Comparison of ENCODE assay signal across 1 cellular context in genomic region chr4:118740869-118741268, GRCh38.
TF ChIP-seq lines count a peak whose summit lies in the region.

No MANE protein-coding gene starts in this region.

TF ChIP-seq in liver, 16 proteins besides CTCF, POLR2A, EP300 and RAD21:
- TF ChIP-seq, protein P1, sequence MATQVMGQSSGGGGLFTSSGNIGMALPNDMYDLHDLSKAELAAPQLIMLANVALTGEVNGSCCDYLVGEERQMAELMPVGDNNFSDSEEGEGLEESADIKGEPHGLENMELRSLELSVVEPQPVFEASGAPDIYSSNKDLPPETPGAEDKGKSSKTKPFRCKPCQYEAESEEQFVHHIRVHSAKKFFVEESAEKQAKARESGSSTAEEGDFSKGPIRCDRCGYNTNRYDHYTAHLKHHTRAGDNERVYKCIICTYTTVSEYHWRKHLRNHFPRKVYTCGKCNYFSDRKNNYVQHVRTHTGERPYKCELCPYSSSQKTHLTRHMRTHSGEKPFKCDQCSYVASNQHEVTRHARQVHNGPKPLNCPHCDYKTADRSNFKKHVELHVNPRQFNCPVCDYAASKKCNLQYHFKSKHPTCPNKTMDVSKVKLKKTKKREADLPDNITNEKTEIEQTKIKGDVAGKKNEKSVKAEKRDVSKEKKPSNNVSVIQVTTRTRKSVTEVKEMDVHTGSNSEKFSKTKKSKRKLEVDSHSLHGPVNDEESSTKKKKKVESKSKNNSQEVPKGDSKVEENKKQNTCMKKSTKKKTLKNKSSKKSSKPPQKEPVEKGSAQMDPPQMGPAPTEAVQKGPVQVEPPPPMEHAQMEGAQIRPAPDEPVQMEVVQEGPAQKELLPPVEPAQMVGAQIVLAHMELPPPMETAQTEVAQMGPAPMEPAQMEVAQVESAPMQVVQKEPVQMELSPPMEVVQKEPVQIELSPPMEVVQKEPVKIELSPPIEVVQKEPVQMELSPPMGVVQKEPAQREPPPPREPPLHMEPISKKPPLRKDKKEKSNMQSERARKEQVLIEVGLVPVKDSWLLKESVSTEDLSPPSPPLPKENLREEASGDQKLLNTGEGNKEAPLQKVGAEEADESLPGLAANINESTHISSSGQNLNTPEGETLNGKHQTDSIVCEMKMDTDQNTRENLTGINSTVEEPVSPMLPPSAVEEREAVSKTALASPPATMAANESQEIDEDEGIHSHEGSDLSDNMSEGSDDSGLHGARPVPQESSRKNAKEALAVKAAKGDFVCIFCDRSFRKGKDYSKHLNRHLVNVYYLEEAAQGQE (IDR thresholded peaks at IDR 0.05): no peak
- TF ChIP-seq, protein P2, sequence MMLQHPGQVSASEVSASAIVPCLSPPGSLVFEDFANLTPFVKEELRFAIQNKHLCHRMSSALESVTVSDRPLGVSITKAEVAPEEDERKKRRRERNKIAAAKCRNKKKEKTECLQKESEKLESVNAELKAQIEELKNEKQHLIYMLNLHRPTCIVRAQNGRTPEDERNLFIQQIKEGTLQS (IDR thresholded peaks at IDR 0.05): no peak
- TF ChIP-seq HNF4A (conservative IDR thresholded peaks at IDR 0.05): no peak
- TF ChIP-seq YY1 (IDR thresholded peaks at IDR 0.05): no peak
- no peak for TF ChIP-seq FOXA1 (IDR thresholded peaks at IDR 0.05)
- TF ChIP-seq JUND (IDR thresholded peaks at IDR 0.05): no peak
- TF ChIP-seq, protein P3, sequence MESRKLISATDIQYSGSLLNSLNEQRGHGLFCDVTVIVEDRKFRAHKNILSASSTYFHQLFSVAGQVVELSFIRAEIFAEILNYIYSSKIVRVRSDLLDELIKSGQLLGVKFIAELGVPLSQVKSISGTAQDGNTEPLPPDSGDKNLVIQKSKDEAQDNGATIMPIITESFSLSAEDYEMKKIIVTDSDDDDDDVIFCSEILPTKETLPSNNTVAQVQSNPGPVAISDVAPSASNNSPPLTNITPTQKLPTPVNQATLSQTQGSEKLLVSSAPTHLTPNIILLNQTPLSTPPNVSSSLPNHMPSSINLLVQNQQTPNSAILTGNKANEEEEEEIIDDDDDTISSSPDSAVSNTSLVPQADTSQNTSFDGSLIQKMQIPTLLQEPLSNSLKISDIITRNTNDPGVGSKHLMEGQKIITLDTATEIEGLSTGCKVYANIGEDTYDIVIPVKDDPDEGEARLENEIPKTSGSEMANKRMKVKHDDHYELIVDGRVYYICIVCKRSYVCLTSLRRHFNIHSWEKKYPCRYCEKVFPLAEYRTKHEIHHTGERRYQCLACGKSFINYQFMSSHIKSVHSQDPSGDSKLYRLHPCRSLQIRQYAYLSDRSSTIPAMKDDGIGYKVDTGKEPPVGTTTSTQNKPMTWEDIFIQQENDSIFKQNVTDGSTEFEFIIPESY (IDR thresholded peaks at IDR 0.05): no peak
- no peak for TF ChIP-seq NR2F2 (IDR thresholded peaks at IDR 0.05)
- TF ChIP-seq, protein P4, sequence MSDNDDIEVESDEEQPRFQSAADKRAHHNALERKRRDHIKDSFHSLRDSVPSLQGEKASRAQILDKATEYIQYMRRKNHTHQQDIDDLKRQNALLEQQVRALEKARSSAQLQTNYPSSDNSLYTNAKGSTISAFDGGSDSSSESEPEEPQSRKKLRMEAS (IDR thresholded peaks at IDR 0.05): no peak
- TF ChIP-seq HNF4G (IDR thresholded peaks at IDR 0.05): no peak
- TF ChIP-seq SP1 (IDR thresholded peaks at IDR 0.05): no peak
- no peak for TF ChIP-seq TAF1 (conservative IDR thresholded peaks at IDR 0.05)
- TF ChIP-seq RXRA (IDR thresholded peaks at IDR 0.05): no peak
- no peak for TF ChIP-seq EGR1 (IDR thresholded peaks at IDR 0.05; ENCODE audit: low read depth in 2 of 2)
- no peak for TF ChIP-seq FOXA2 (IDR thresholded peaks at IDR 0.05)
- no peak for TF ChIP-seq GABPA (IDR thresholded peaks at IDR 0.05 in 1 of 2, conservative IDR thresholded peaks at IDR 0.05 in 1 of 2)
TF ChIP-seq in liver: peak in this region for 0.
